Comparison of ENCODE assay signal across 23 cellular contexts in the genomic region with DNA sequence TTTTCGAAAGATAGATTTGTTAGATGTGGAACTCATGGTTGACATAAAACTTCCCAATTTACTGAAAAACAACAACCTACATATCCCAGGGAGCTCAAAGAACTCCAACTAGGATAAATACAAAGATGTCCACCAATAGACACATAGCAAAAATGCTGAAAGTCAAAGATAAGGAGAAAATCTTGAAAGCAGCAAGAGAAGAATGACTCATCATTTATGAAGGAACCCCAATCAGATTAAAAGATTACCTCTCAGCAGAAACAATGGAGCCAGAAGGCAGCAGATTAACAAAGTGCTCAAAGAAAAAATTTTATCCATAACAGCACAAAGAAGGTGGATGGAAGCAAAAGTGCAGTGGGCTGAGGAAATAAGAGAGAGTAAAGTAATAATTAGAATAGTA.
"Had no signal": no experiment of that assay in that cellular context is flagged by ENCODE, and none has a peak within 500 bp of the region (broad histone marks: within the 10 kb centered on the region; RNA-seq: fewer than 3 reads in every experiment).

No MANE protein-coding gene starts in this region.

- DNase-seq: activated CD4-positive, alpha-beta memory T cell treated with anti-CD3 and anti-CD28 coated beads for 36 hours; activated CD4-positive, alpha-beta T cell treated with anti-CD3 and anti-CD28 coated beads for 36 hours; activated CD4-positive, alpha-beta T cell treated with anti-CD3 and anti-CD28 coated beads, Interleukin-2, amount 10 ng/mL, durations not matched to agents 24 days and 14 days; activated CD4-positive, CD25-positive, alpha-beta regulatory T cell; activated CD4-positive, CD25-positive, alpha-beta regulatory T cell treated with anti-CD3 and anti-CD28 coated beads, Interleukin-2, amount 50 U/mL, for 72 hours; activated CD8-positive, alpha-beta memory T cell treated with anti-CD3 and anti-CD28 coated beads, Interleukin-2, amount 10 ng/mL, durations not matched to agents 7 days and 5 days; activated CD8-positive, alpha-beta memory T cell treated with anti-CD3 and anti-CD28 coated beads, Interleukin-2, amount 50 U/mL, for 4 hours; activated CD8-positive, alpha-beta T cell treated with anti-CD3 and anti-CD28 coated beads, Interleukin-2, amount 10 ng/mL, durations not matched to agents 7 days and 5 days; activated effector memory CD4-positive, alpha-beta T cell treated with anti-CD3 and anti-CD28 coated beads, Interleukin-2, amount 50 U/mL, for 16 hours; activated naive CD4-positive, alpha-beta T cell; activated naive CD4-positive, alpha-beta T cell treated with anti-CD3 and anti-CD28 coated beads, Interleukin-2, amount 10 ng/mL, durations not matched to agents 7 days and 5 days; activated naive CD8-positive, alpha-beta T cell treated with anti-CD3 and anti-CD28 coated beads, Interleukin-2, amount 10 ng/mL, durations not matched to agents 7 days and 5 days; activated T-cell treated with anti-CD3 and anti-CD28 coated beads, Interleukin-2, amount 50 U/mL, for 1 hour; activated T-cell treated with anti-CD3 and anti-CD28 coated beads, Interleukin-2, amount 50 U/mL, for 48 hours; anterior cingulate cortex; brain microvascular endothelial cell; dorsolateral prefrontal cortex; effector memory CD4-positive, alpha-beta T cell; endodermal cell; foreskin fibroblast; head of caudate nucleus; T-helper 17 cell; T1000 had no signal
